In genomic region chr4:8268901-8269534, GRCh38 we compare ENCODE assay signal across 17 cellular contexts. TPM values are rescaled to one million over a fixed set of nuclear protein-coding genes. Genes with fewer than 3 reads are reported as not detected.
DNase-seq lines count a peak whose midpoint lies in the region; ATAC-seq, FAIRE-seq and TF ChIP-seq lines count a peak whose summit lies in the region.
"Had no signal": no experiment of that assay in that cellular context is flagged by ENCODE, and none has a peak within 500 bp of the region (broad histone marks: within the 10 kb centered on the region; RNA-seq: fewer than 3 reads in every experiment).

No MANE protein-coding gene starts in this region.

- H3K4me1 Mint-ChIP-seq in activated CD8-positive, alpha-beta T cell treated with anti-CD3 and anti-CD28 coated beads for 36 hours (ENCODE audit: low read depth): no peaks in the 10 kb centered on the region
- H3K4me1 Mint-ChIP-seq: memory B cell had no signal

- TF ChIP-seq RAD21 in A549 (conservative IDR thresholded peaks at IDR 0.05 in 1 of 2, IDR thresholded peaks at IDR 0.05 in 1 of 2): no peak

- peaks cover 27% of the 10 kb centered on the region for H3K27me3 ChIP-seq in HUES6 (ENCODE audit: control insufficient read depth, insufficient read depth, low read length)
- no peaks in the 10 kb centered on the region for H3K27me3 ChIP-seq in right cardiac atrium (ENCODE audit: control insufficient read depth, insufficient read depth)
- H3K27me3 ChIP-seq in psoas muscle (ENCODE audit: insufficient read depth in 3 of 3, low read length in 2 of 3): no peaks in the 10 kb centered on the region

- TF ChIP-seq POLR2A in A549 (IDR thresholded peaks at IDR 0.05; ENCODE audit: low read length): no peak

- no peaks in the 10 kb centered on the region for H3K36me3 Mint-ChIP-seq in activated CD8-positive, alpha-beta T cell treated with anti-CD3 and anti-CD28 coated beads for 36 hours (ENCODE audit: low read depth)
- H3K36me3 Mint-ChIP-seq: activated CD4-positive, alpha-beta memory T cell treated with anti-CD3 and anti-CD28 coated beads for 36 hours; memory B cell had no signal

- H3K4me3 ChIP-seq in A549 (no peak overlapping the region; the same call in 2 of the 3 replicates), HUES6 (ENCODE audit: low read depth, low read length) (peak overlapping the region; percentile 63; the same call in 1 of the 2 replicates), right cardiac atrium (ENCODE audit: low read length) (no peak overlapping the region), psoas muscle (peak overlapping the region; percentile 66)

- FAIRE-seq in A549 (lab: Jason Lieb, UNC): no peak
- FAIRE-seq: H54 had no signal

- no peaks in the 10 kb centered on the region for H3K9me3 ChIP-seq in A549
- no peaks in the 10 kb centered on the region for H3K9me3 ChIP-seq in HUES6 (ENCODE audit: control insufficient read depth, insufficient read depth, low read depth, low read length)
- H3K9me3 ChIP-seq in right cardiac atrium (ENCODE audit: control insufficient read depth, low read length): no peaks in the 10 kb centered on the region
- no peaks in the 10 kb centered on the region for H3K9me3 ChIP-seq in psoas muscle

- peak overlapping the region; percentile 51 to 88; a peak in 4 of 6 replicates for H3K27ac ChIP-seq in A549
- H3K27ac ChIP-seq in HUES6 (ENCODE audit: low read depth, low read length): no peak overlapping the region
- H3K27ac ChIP-seq in right cardiac atrium (ENCODE audit: low read length): no peak overlapping the region
- peak overlapping the region; percentile 30 for H3K27ac ChIP-seq in psoas muscle
- H3K27ac ChIP-seq: HL-60 had no signal

- intact Hi-C loops in right cardiac atrium (cut with DNase I) (no loop called here), psoas muscle (cut with DNase I) (loop anchor here (2.0 to 5.0 kb wide), 2 partner anchors 133 to 134 kb away; no protein-coding TSS in a partner anchor)
- intact Hi-C loops in activated CD8-positive, alpha-beta T cell treated with anti-CD3 and anti-CD28 coated beads for 36 hours (cut with micrococcal nuclease): no loop called here

- H3K27ac Mint-ChIP-seq in activated CD8-positive, alpha-beta T cell treated with anti-CD3 and anti-CD28 coated beads for 36 hours: no peak overlapping the region
- H3K27ac Mint-ChIP-seq: activated CD4-positive, alpha-beta memory T cell treated with anti-CD3 and anti-CD28 coated beads for 36 hours; memory B cell had no signal

- no peak overlapping the region for H3K4me3 Mint-ChIP-seq in activated CD8-positive, alpha-beta T cell treated with anti-CD3 and anti-CD28 coated beads for 36 hours
- H3K4me3 Mint-ChIP-seq: activated CD4-positive, alpha-beta memory T cell treated with anti-CD3 and anti-CD28 coated beads for 36 hours; memory B cell had no signal

- POLR2A ChIA-PET in A549 (lab: Yijun Ruan, JAX): no interaction called here
- POLR2A ChIA-PET in activated CD8-positive, alpha-beta T cell treated with anti-CD3 and anti-CD28 coated beads for 36 hours (lab: Charles Lee): no interaction called here

- H3K36me3 ChIP-seq in HUES6 (ENCODE audit: control insufficient read depth, insufficient read depth, low read length) (no peaks in the 10 kb centered on the region), psoas muscle (ENCODE audit: insufficient read depth in 1 of 2, low read depth in 1 of 2) (no peaks in the 10 kb centered on the region)

- DNase-seq in A549 (ENCODE audit: low read depth in 1 of 2, low spot score in 1 of 2): no peak
- peak in 2 of 3 donors; percentile 57 to 60 for DNase-seq in right cardiac atrium
- no peak for DNase-seq in psoas muscle
- DNase-seq in RKO (ENCODE audit: low spot score): no peak
- no peak for DNase-seq in activated CD8-positive, alpha-beta T cell treated with anti-CD3 and anti-CD28 coated beads for 36 hours
- no peak for DNase-seq in DMS 273 treated with DMSO at 0.1 percent for 48 hours (lab: John Stamatoyannopoulos, UW)
- DNase-seq: activated CD4-positive, alpha-beta memory T cell treated with anti-CD3 and anti-CD28 coated beads for 36 hours; amygdala; cortex of kidney; NCI-H446; posterior cingulate gyrus had no signal

- TF ChIP-seq CTCF in A549 (IDR thresholded peaks at IDR 0.05) (no peak), psoas muscle (IDR thresholded peaks at IDR 0.05) (no peak)
- TF ChIP-seq CTCF in activated CD8-positive, alpha-beta T cell treated with anti-CD3 and anti-CD28 coated beads for 36 hours (IDR thresholded peaks at IDR 0.05): no peak

- H3K4me2 ChIP-seq in A549: peak overlapping the region; percentile 61

- peaks cover 25% of the 10 kb centered on the region for H3K27me3 Mint-ChIP-seq in activated CD8-positive, alpha-beta T cell treated with anti-CD3 and anti-CD28 coated beads for 36 hours

- TF ChIP-seq EP300 in A549 (IDR thresholded peaks at IDR 0.05): no peak

- CTCF ChIA-PET in A549 (lab: Yijun Ruan, JAX): interaction anchor here (4.6 to 5.8 kb wide), 4 partner anchors 25 to 140 kb away, joined by 33 to 88 read pairs (median 45); no protein-coding TSS in a partner anchor
- CTCF ChIA-PET in activated CD8-positive, alpha-beta T cell treated with anti-CD3 and anti-CD28 coated beads for 36 hours (lab: Charles Lee): no interaction called here

- H3K9me3 Mint-ChIP-seq in activated CD8-positive, alpha-beta T cell treated with anti-CD3 and anti-CD28 coated beads for 36 hours: no peaks in the 10 kb centered on the region
- H3K9me3 Mint-ChIP-seq: activated CD4-positive, alpha-beta memory T cell treated with anti-CD3 and anti-CD28 coated beads for 36 hours; memory B cell had no signal

- H3K9ac ChIP-seq in HUES6 (ENCODE audit: low read length): peak overlapping the region; percentile 38

- 80% methylated on average over 15 of the region's 25 CpGs for WGBS in A549 (ENCODE audit: missing lambda C conversion rate)
- WGBS in right cardiac atrium: 77% methylated on average over 25 of the region's 25 CpGs
- 80 to 86% (median 83%) methylated on average over 24 to 25 of the region's 25 CpGs for WGBS in psoas muscle, 3 donors

- H3K4me1 ChIP-seq in A549 (peaks cover 12% of the 10 kb centered on the region; the same call in 1 of the 3 replicates), HUES6 (ENCODE audit: control insufficient read depth, insufficient read depth, low read length) (peaks cover 14% of the 10 kb centered on the region), right cardiac atrium (ENCODE audit: control insufficient read depth, insufficient read depth, low read length) (peaks cover 14% of the 10 kb centered on the region), psoas muscle (peaks cover 16% of the 10 kb centered on the region)

- no peak for ATAC-seq in A549
- ATAC-seq in right cardiac atrium: no peak
- ATAC-seq in psoas muscle: no peak
- ATAC-seq in GM18498 (IDR thresholded peaks at IDR 0.05; ENCODE audit: unreplicated experiment): no peak
- no peak for ATAC-seq in activated CD8-positive, alpha-beta T cell treated with anti-CD3 and anti-CD28 coated beads for 36 hours
- ATAC-seq: SK-N-SH treated with all-trans-retinoic acid at 6 μM for 48 hours had no signal

TF ChIP-seq in A549, 52 proteins besides CTCF, POLR2A, EP300 and RAD21:
- TF ChIP-seq ZNF302 (CRISPR knock-in tag; IDR thresholded peaks at IDR 0.05) (no peak), KDM5A (IDR thresholded peaks at IDR 0.05) (no peak), EHF (CRISPR knock-in tag; IDR thresholded peaks at IDR 0.05) (no peak), HES2 (IDR thresholded peaks at IDR 0.05) (no peak), SMC3 (IDR thresholded peaks at IDR 0.05) (no peak), POLR2AphosphoS2 (conservative IDR thresholded peaks at IDR 0.05; ENCODE audit: low read length) (no peak), MAX (IDR thresholded peaks at IDR 0.05) (no peak), HEYL (CRISPR knock-in tag; IDR thresholded peaks at IDR 0.05) (no peak)

RNA-seq across cellular contexts. Expression of gene HTRA3, which starts 0.5 kb away (rescaled TPM):
- 7.4 and 9.2 TPM in 2 replicates for polyA plus RNA-seq in A549 (2011; rRNA removed)
- 11.8 and 19.5 TPM in 2 replicates for polyA plus RNA-seq in A549 (2012; cell fraction: cytosol; rRNA removed)
- polyA plus RNA-seq in A549 (2012; cell fraction: nucleus; rRNA removed): 18.5 and 23.8 TPM in 2 replicates
- 4.6 to 8.0 TPM (median 4.9 TPM) in 3 replicates for polyA plus RNA-seq in A549 (2017; fragmentation: RNase III; extraction: RNeasy Plus Mini Kit Qiagen cat#74134 plus additional on column Dnase treatment)
- polyA minus RNA-seq in A549 (2011; rRNA and poly(A)+ RNA removed): 5.4 and 5.6 TPM in 2 replicates
- total RNA-seq in right cardiac atrium: 100 to 1,000 TPM in 2 of 4 donors, 10 to 100 TPM in 2; 52.8 to 133 (median 96.0) TPM
- 80.6 TPM for polyA plus RNA-seq in right cardiac atrium
- total RNA-seq in psoas muscle: 10 to 100 TPM in 2 of 4 donors, 1 to 10 TPM in 2; 7.2 to 26.4 (median 17.0) TPM
- polyA plus RNA-seq in psoas muscle: 10 to 100 TPM; 11.1 to 15.5 (median 14.0) TPM
- under 1 TPM in 1 of 2 experiments, not detected in 1; 0.11 TPM for total RNA-seq in activated CD8-positive, alpha-beta T cell treated with anti-CD3 and anti-CD28 coated beads for 36 hours
- total RNA-seq: activated CD4-positive, alpha-beta memory T cell treated with anti-CD3 and anti-CD28 coated beads for 36 hours had no signal

Comparison
In these comparisons a context has a peak if more than half of its experiments do, and no peak if none do; other contexts are left out.
1. DNase-seq: peak in right cardiac atrium (2 of 3); none in A549 (0 of 2), psoas muscle (0 of 2), RKO (single experiment), activated CD8-positive, alpha-beta T cell treated with anti-CD3 and anti-CD28 coated beads for 36 hours (single experiment) and DMS 273 treated with DMSO at 0.1 percent for 48 hours (single experiment).
2. H3K27ac ChIP-seq: peak in A549 (2 of 2) and psoas muscle (single experiment); none in HUES6 (single experiment) and right cardiac atrium (single experiment).
3. H3K4me3 ChIP-seq: peak in HUES6 (single experiment) and psoas muscle (single experiment); none in A549 (single experiment) and right cardiac atrium (single experiment).
4. RNA of gene HTRA3, which starts 0.5 kb away (total RNA-seq): 52.8 to 133 TPM in right cardiac atrium and 7.2 to 26.4 TPM in psoas muscle; 0.11 TPM in activated CD8-positive, alpha-beta T cell treated with anti-CD3 and anti-CD28 coated beads for 36 hours; every median in the first group is over 4 times any median in the second.
5. intact Hi-C loops: an anchor here in psoas muscle (2.0 to 5.0 kb wide); none called in right cardiac atrium and activated CD8-positive, alpha-beta T cell treated with anti-CD3 and anti-CD28 coated beads for 36 hours.